8 cellular contexts compared by ENCODE assay signal in the genomic region with DNA sequence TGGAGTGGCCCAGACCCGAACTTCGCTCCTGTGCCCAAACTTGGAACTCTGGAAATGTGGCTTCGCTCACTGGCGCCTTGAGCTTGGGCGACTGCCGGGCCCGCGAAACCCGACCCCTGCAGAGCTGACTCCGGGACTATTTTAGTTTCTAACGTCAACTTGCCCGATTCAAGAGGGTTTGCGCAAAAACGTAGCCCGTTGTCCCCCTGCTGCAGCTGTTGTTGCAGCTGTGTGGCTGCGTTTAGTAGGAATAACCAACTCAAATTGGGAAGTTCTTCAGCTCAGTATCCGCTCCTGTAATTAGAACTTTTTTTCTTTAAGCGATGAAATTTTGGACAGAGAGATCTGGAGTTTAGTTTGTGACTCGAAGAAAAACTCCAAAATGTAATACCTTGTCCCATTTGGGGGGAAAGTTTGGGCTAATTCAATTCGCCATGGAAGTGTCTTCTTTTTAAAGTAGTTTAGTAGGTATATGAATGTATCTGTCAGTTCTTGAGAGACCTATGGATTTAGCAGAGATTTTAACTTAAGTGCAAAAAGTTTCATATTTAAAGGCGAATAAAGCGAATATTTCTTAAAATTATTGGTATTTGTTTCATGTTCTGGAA. TPM values are rescaled to one million over a fixed set of nuclear protein-coding genes. Genes with fewer than 3 reads are reported as not detected.
DNase-seq lines count a peak whose midpoint lies in the region; ATAC-seq and TF ChIP-seq lines count a peak whose summit lies in the region.

No MANE protein-coding gene starts in this region.

- DNase-seq in LNCaP clone FGC (ENCODE audit: low read depth) (no peak), astrocyte of the hippocampus (ENCODE audit: low read depth, low spot score) (peak; percentile 58), kidney epithelial cell (ENCODE audit: low read depth) (no peak), NK-92 (lab: John Stamatoyannopoulos, UW; ENCODE audit: unreplicated experiment) (no peak), left lobe of liver (ENCODE audit: low spot score) (no peak)

- ATAC-seq in HG02623 (IDR thresholded peaks at IDR 0.05; ENCODE audit: unreplicated experiment) = no peak
- no peak for ATAC-seq in left lobe of liver

- no peaks in the 10 kb centered on the region for H3K36me3 ChIP-seq in kidney epithelial cell (ENCODE audit: control insufficient read depth, insufficient read depth, low read length)

- H3K27me3 ChIP-seq in kidney epithelial cell (ENCODE audit: control insufficient read depth, insufficient read depth, low read length) = no peaks in the 10 kb centered on the region

- H3K4me3 ChIP-seq in GM08714 (ENCODE audit: low read length) (peak overlapping the region; percentile 96), LNCaP clone FGC (ENCODE audit: low read depth, low read length) (peak overlapping the region; percentile 71), kidney epithelial cell (ENCODE audit: low read depth, low read length) (peak overlapping the region; percentile 81)

- TF ChIP-seq CTCF in LNCaP clone FGC (IDR thresholded peaks at IDR 0.05; ENCODE audit: control insufficient read depth, extremely low read depth, insufficient read depth) (no peak), kidney epithelial cell (IDR thresholded peaks at IDR 0.05; ENCODE audit: insufficient read depth, low read length, poor library complexity, severe bottlenecking) (no peak)

- peak overlapping the region; percentile 95 for H3K27ac ChIP-seq in temporal lobe (ENCODE audit: low read depth, low read length)

RNA-seq across cellular contexts. Expression of a gene that starts 0.6 kb away (rescaled TPM):
- 857 and 948 TPM in 2 replicates for total RNA-seq in kidney epithelial cell
- total RNA-seq in temporal lobe = 34.2 TPM
- total RNA-seq in left lobe of liver = 85.5 TPM

RNA-seq across cellular contexts. Expression of a gene that starts 13.8 kb away (rescaled TPM):
- total RNA-seq in kidney epithelial cell (535 and 537 TPM in 2 replicates), temporal lobe (128 TPM), left lobe of liver (90.4 TPM)

RNA-seq across cellular contexts. Expression of a gene that starts 28.4 kb away (rescaled TPM):
- total RNA-seq in kidney epithelial cell (0.04 and 0.34 TPM in 2 replicates), temporal lobe (1.5 TPM), left lobe of liver (4.9 TPM)
